ENCODE assay signal across 7 cellular contexts in the genomic region with DNA sequence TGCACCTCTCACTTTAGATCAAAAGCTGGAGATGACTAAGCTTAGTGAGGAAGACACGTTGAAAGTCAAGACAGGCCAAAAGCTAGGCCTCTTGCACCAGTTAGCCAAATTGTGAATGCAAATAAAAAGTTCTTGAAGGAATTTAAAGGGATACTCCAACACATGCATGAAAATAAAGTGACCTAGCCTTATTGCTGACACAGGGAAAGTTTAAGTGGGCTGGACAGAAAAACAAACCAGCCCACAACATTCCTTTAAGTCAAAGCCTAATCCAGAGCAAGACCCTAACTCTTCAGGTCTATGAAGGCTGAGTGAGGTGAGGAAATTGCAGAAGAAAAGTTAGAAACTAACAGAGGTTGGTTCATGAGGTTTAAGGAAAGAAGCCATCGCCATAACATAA.
"Had no signal": no experiment of that assay in that cellular context is flagged by ENCODE, and none has a peak within 500 bp of the region (broad histone marks: within the 10 kb centered on the region; RNA-seq: fewer than 3 reads in every experiment).

No MANE protein-coding gene starts in this region.

- ATAC-seq: K562 had no signal

- H3K27me3 Mint-ChIP-seq: IgD-negative memory B cell had no signal

- H3K4me3 Mint-ChIP-seq: IgD-negative memory B cell had no signal

- H3K4me3 ChIP-seq: K562 had no signal

- H3K9ac ChIP-seq: KMS-11 had no signal

- H3K4me2 ChIP-seq: KMS-11 had no signal

- H3K4me1 Mint-ChIP-seq: IgD-negative memory B cell had no signal

- H3K27ac Mint-ChIP-seq: IgD-negative memory B cell had no signal

- FAIRE-seq: HTR-8/SVneo, K562 had no signal

- DNase-seq: KBM-7, KG1 had no signal

- H3K27ac ChIP-seq: HL-60, KMS-11 had no signal
